Comparison of ENCODE assay signal across 1 cellular context in the genomic region with DNA sequence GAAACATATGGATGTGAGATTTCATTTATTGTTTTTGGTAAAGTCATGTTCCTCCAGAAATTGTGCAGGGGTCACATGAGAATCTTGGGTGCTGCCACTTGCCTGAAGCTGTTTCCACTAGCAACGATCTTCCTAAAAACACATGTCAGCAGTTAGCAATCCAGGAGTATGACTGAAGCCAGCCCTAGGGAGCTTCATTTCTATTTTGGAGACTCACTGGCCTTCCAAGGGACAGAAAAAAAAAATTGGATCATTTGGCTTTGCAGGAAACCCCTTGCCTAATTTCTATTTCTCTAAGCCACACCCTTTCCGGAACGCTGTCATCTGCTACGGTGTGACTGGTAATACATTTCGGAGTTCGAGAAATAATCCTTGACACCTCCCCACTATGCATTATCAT.
TF ChIP-seq lines count a peak whose summit lies in the region.

No MANE protein-coding gene starts in this region.

TF ChIP-seq in SK-N-SH, 30 proteins besides CTCF, POLR2A, EP300 and RAD21 (continued from another document):
- TF ChIP-seq, protein P1, sequence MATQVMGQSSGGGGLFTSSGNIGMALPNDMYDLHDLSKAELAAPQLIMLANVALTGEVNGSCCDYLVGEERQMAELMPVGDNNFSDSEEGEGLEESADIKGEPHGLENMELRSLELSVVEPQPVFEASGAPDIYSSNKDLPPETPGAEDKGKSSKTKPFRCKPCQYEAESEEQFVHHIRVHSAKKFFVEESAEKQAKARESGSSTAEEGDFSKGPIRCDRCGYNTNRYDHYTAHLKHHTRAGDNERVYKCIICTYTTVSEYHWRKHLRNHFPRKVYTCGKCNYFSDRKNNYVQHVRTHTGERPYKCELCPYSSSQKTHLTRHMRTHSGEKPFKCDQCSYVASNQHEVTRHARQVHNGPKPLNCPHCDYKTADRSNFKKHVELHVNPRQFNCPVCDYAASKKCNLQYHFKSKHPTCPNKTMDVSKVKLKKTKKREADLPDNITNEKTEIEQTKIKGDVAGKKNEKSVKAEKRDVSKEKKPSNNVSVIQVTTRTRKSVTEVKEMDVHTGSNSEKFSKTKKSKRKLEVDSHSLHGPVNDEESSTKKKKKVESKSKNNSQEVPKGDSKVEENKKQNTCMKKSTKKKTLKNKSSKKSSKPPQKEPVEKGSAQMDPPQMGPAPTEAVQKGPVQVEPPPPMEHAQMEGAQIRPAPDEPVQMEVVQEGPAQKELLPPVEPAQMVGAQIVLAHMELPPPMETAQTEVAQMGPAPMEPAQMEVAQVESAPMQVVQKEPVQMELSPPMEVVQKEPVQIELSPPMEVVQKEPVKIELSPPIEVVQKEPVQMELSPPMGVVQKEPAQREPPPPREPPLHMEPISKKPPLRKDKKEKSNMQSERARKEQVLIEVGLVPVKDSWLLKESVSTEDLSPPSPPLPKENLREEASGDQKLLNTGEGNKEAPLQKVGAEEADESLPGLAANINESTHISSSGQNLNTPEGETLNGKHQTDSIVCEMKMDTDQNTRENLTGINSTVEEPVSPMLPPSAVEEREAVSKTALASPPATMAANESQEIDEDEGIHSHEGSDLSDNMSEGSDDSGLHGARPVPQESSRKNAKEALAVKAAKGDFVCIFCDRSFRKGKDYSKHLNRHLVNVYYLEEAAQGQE (IDR thresholded peaks at IDR 0.05; ENCODE audit: low read depth, low read length), result no peak
- no peak for TF ChIP-seq TEAD4 (IDR thresholded peaks at IDR 0.05; ENCODE audit: borderline replicate concordance, insufficient read depth)
- TF ChIP-seq, protein P2, sequence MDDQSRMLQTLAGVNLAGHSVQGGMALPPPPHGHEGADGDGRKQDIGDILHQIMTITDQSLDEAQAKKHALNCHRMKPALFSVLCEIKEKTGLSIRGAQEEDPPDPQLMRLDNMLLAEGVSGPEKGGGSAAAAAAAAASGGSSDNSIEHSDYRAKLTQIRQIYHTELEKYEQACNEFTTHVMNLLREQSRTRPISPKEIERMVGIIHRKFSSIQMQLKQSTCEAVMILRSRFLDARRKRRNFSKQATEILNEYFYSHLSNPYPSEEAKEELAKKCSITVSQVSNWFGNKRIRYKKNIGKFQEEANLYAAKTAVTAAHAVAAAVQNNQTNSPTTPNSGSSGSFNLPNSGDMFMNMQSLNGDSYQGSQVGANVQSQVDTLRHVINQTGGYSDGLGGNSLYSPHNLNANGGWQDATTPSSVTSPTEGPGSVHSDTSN (IDR thresholded peaks at IDR 0.05), result no peak
- TF ChIP-seq SIN3A (IDR thresholded peaks at IDR 0.05; ENCODE audit: borderline replicate concordance, low read depth, low read length), result no peak
- TF ChIP-seq NRF1 (IDR thresholded peaks at IDR 0.05; ENCODE audit: low read depth, low read length), result no peak
- TF ChIP-seq EZH2phosphoT487 (IDR thresholded peaks at IDR 0.05; ENCODE audit: borderline replicate concordance, low read depth), result no peak
- no peak for TF ChIP-seq JUND (IDR thresholded peaks at IDR 0.05)
- no peak for TF ChIP-seq GABPA (IDR thresholded peaks at IDR 0.05; ENCODE audit: low read depth)
- TF ChIP-seq RFX5 (IDR thresholded peaks at IDR 0.05; ENCODE audit: low read length), result no peak
- no peak for TF ChIP-seq CHD2 (IDR thresholded peaks at IDR 0.05; ENCODE audit: low read length, partially characterized antibody)
- TF ChIP-seq MXI1 (IDR thresholded peaks at IDR 0.05; ENCODE audit: low read depth, low read length), result no peak
- TF ChIP-seq IRF3 (IDR thresholded peaks at IDR 0.05; ENCODE audit: low read depth, low read length), result no peak
- no peak for TF ChIP-seq FOSL2 (IDR thresholded peaks at IDR 0.05; ENCODE audit: borderline replicate concordance, low read depth)
- TF ChIP-seq USF1 (IDR thresholded peaks at IDR 0.05; ENCODE audit: borderline replicate concordance, low read depth), result no peak
- no peak for TF ChIP-seq GATA2 (CRISPR knock-in tag; IDR thresholded peaks at IDR 0.05)
- TF ChIP-seq, protein P3, sequence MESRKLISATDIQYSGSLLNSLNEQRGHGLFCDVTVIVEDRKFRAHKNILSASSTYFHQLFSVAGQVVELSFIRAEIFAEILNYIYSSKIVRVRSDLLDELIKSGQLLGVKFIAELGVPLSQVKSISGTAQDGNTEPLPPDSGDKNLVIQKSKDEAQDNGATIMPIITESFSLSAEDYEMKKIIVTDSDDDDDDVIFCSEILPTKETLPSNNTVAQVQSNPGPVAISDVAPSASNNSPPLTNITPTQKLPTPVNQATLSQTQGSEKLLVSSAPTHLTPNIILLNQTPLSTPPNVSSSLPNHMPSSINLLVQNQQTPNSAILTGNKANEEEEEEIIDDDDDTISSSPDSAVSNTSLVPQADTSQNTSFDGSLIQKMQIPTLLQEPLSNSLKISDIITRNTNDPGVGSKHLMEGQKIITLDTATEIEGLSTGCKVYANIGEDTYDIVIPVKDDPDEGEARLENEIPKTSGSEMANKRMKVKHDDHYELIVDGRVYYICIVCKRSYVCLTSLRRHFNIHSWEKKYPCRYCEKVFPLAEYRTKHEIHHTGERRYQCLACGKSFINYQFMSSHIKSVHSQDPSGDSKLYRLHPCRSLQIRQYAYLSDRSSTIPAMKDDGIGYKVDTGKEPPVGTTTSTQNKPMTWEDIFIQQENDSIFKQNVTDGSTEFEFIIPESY (IDR thresholded peaks at IDR 0.05; ENCODE audit: borderline replicate concordance, low read depth), result no peak
- no peak for TF ChIP-seq SMC3 (IDR thresholded peaks at IDR 0.05; ENCODE audit: low read depth, low read length)
- TF ChIP-seq, protein P4, sequence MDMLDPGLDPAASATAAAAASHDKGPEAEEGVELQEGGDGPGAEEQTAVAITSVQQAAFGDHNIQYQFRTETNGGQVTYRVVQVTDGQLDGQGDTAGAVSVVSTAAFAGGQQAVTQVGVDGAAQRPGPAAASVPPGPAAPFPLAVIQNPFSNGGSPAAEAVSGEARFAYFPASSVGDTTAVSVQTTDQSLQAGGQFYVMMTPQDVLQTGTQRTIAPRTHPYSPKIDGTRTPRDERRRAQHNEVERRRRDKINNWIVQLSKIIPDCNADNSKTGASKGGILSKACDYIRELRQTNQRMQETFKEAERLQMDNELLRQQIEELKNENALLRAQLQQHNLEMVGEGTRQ (IDR thresholded peaks at IDR 0.05; ENCODE audit: borderline replicate concordance, low read depth, low read length), result no peak
